In genomic region chr4:99879458-99879857, GRCh38 we compare ENCODE assay signal across 21 cellular contexts.
"Had no signal": no experiment of that assay in that cellular context is flagged by ENCODE, and none has a peak within 500 bp of the region (broad histone marks: within the 10 kb centered on the region; RNA-seq: fewer than 3 reads in every experiment).

No MANE protein-coding gene starts in this region.

- H3K4me1 ChIP-seq: spleen, testis had no signal

- H3K27me3 ChIP-seq: brain microvascular endothelial cell, esophagus squamous epithelium, spleen, testis had no signal

- H3K4me3 Mint-ChIP-seq: activated CD4-positive, alpha-beta memory T cell treated with anti-CD3 and anti-CD28 coated beads for 36 hours; activated CD4-positive, alpha-beta T cell treated with anti-CD3 and anti-CD28 coated beads for 36 hours; activated T-helper 17 cell treated with anti-CD3 and anti-CD28 coated beads, Interleukin-2, amount 50 U/mL, for 72 hours; mesothelial cell of epicardium; nephron progenitor cell; stimulated activated memory B cell treated with anti-CD40 and anti-IgM and Interleukin-4, amounts not matched to agents 10 μg/mL and 1 μg/mL and 100 μg/mL, for 72 hours; type B pancreatic cell had no signal

- H3K9me3 Mint-ChIP-seq: activated CD4-positive, alpha-beta memory T cell treated with anti-CD3 and anti-CD28 coated beads for 36 hours; activated T-helper 17 cell treated with anti-CD3 and anti-CD28 coated beads, Interleukin-2, amount 50 U/mL, for 72 hours; mesothelial cell of epicardium; stimulated activated memory B cell treated with anti-CD40 and anti-IgM and Interleukin-4, amounts not matched to agents 10 μg/mL and 1 μg/mL and 100 μg/mL, for 72 hours; type B pancreatic cell had no signal

- H3K27me3 Mint-ChIP-seq: activated CD4-positive, alpha-beta memory T cell treated with anti-CD3 and anti-CD28 coated beads for 36 hours; activated CD4-positive, alpha-beta T cell treated with anti-CD3 and anti-CD28 coated beads for 36 hours; activated T-helper 17 cell treated with anti-CD3 and anti-CD28 coated beads, Interleukin-2, amount 50 U/mL, for 72 hours; stimulated activated memory B cell treated with anti-CD40 and anti-IgM and Interleukin-4, amounts not matched to agents 10 μg/mL and 1 μg/mL and 100 μg/mL, for 72 hours; type B pancreatic cell had no signal

- H3K27ac ChIP-seq: brain microvascular endothelial cell, esophagus squamous epithelium, spleen, testis had no signal

- H3K4me3 ChIP-seq: esophagus squamous epithelium, lung, spleen, testis had no signal

- H3K4me1 Mint-ChIP-seq: activated T-helper 17 cell treated with anti-CD3 and anti-CD28 coated beads, Interleukin-2, amount 50 U/mL, for 72 hours; stimulated activated memory B cell treated with anti-CD40 and anti-IgM and Interleukin-4, amounts not matched to agents 10 μg/mL and 1 μg/mL and 100 μg/mL, for 72 hours had no signal

- H3K9me3 ChIP-seq: esophagus squamous epithelium, spleen, testis had no signal

- H3K27ac Mint-ChIP-seq: activated CD4-positive, alpha-beta memory T cell treated with anti-CD3 and anti-CD28 coated beads for 36 hours; activated CD4-positive, alpha-beta T cell treated with anti-CD3 and anti-CD28 coated beads for 36 hours; activated T-helper 17 cell treated with anti-CD3 and anti-CD28 coated beads, Interleukin-2, amount 50 U/mL, for 72 hours; mesothelial cell of epicardium; nephron progenitor cell; stimulated activated memory B cell treated with anti-CD40 and anti-IgM and Interleukin-4, amounts not matched to agents 10 μg/mL and 1 μg/mL and 100 μg/mL, for 72 hours; type B pancreatic cell had no signal

- DNase-seq: activated CD4-positive, alpha-beta memory T cell treated with anti-CD3 and anti-CD28 coated beads for 36 hours; activated CD4-positive, alpha-beta T cell treated with anti-CD3 and anti-CD28 coated beads for 36 hours; activated naive CD4-positive, alpha-beta T cell treated with Interleukin-2 at 50 U/mL for 16 hours; activated T-cell treated with anti-CD3 and anti-CD28 coated beads for 4 hours; aorta; brain microvascular endothelial cell; cortex of kidney; esophagus squamous epithelium; foreskin fibroblast; hypothalamus; islet precursor cell; nephron progenitor cell; nucleus accumbens; spleen; stimulated activated CD4-positive, alpha-beta T cell treated with anti-CD3 and anti-CD28 coated beads, Interleukin-4, amount 100 ng/mL, for 4 hours; testis had no signal

- ATAC-seq: activated CD4-positive, alpha-beta T cell treated with anti-CD3 and anti-CD28 coated beads for 36 hours; activated T-helper 17 cell treated with anti-CD3 and anti-CD28 coated beads, Interleukin-2, amount 50 U/mL, for 72 hours; stimulated activated memory B cell treated with anti-CD40 and anti-IgM and Interleukin-4, amounts not matched to agents 10 μg/mL and 1 μg/mL and 100 μg/mL, for 72 hours had no signal
